ENCODE assay signal across 17 cellular contexts in the genomic region with DNA sequence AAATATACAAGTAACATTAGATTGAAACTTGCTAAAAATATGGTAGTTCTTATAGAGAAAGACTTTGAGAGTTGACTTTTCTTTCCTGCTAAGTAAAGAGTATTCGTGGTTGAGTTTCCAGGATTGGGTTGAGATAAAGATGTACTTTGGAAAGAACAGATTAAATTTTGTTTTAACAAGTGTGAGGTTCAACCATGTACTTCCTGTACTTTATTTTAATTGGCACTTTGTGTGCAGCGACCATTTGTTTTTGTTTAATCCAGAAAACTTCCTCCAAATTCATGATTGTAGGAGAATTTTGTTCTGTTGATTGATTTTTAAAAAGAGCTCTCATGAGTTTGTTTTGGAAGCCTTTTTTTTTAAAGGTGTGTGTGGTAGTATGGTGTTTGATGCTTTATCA. TPM values are rescaled to one million over a fixed set of nuclear protein-coding genes. Genes with fewer than 3 reads are reported as not detected.
A peak's percentile ranks its signal among the peaks of the same experiment; 100 is the strongest.
DNase-seq lines count a peak whose midpoint lies in the region; ATAC-seq, FAIRE-seq and TF ChIP-seq lines count a peak whose summit lies in the region.
"Had no signal": no experiment of that assay in that cellular context is flagged by ENCODE, and none has a peak within 500 bp of the region (broad histone marks: within the 10 kb centered on the region; RNA-seq: fewer than 3 reads in every experiment).

No MANE protein-coding gene starts in this region.

- no peaks in the 10 kb centered on the region for H3K9me3 ChIP-seq in heart right ventricle
- no peaks in the 10 kb centered on the region for H3K9me3 ChIP-seq in right atrium auricular region
- no peaks in the 10 kb centered on the region for H3K9me3 ChIP-seq in astrocyte (ENCODE audit: insufficient read depth, low read depth, low read length)
- H3K9me3 ChIP-seq: SJSA1 had no signal

- peaks cover 2% of the 10 kb centered on the region for H3K4me1 Mint-ChIP-seq in astrocyte (ENCODE audit: low read depth, unreplicated experiment)

- H3K27me3 Mint-ChIP-seq in astrocyte (ENCODE audit: low read depth, unreplicated experiment): no peaks in the 10 kb centered on the region

- TF ChIP-seq CTCF in heart right ventricle (IDR thresholded peaks at IDR 0.05): no peak
- no peak for TF ChIP-seq CTCF in right atrium auricular region (IDR thresholded peaks at IDR 0.05)
- no peak for TF ChIP-seq CTCF in astrocyte (IDR thresholded peaks at IDR 0.05; ENCODE audit: insufficient read depth, low read depth, low read length)
- no peak for TF ChIP-seq CTCF in fibroblast of the aortic adventitia (IDR thresholded peaks at IDR 0.05; ENCODE audit: insufficient read depth, low read length)

- no peak overlapping the region for H3K27ac Mint-ChIP-seq in astrocyte (ENCODE audit: unreplicated experiment)

- 28 to 49% methylated on average over 2 of the region's 2 CpGs for WGBS in heart right ventricle, 2 donors

- intact Hi-C loops in heart right ventricle (cut with DNase I): no loop called here

- peaks cover 14% of the 10 kb centered on the region for H3K79me2 ChIP-seq in astrocyte (ENCODE audit: insufficient read depth, low read length)

- H3K4me2 ChIP-seq in astrocyte (ENCODE audit: low read length): no peak overlapping the region
- H3K4me2 ChIP-seq: BLaER1 treated with 17β-estradiol and CSF1 and Interleukin-3, amounts not matched to agents 10 nM and 100 nM had no signal

- H3K36me3 ChIP-seq in heart right ventricle (peaks cover 0 to 28% (median 0%) of the 10 kb centered on the region in 9 donors), right atrium auricular region (no peaks in the 10 kb centered on the region), astrocyte (ENCODE audit: insufficient read depth, low read length) (peaks cover 1% of the 10 kb centered on the region)

- no peak overlapping the region for H3K4me3 Mint-ChIP-seq in astrocyte (ENCODE audit: unreplicated experiment)

- H3K4me3 ChIP-seq in heart right ventricle (no peak overlapping the region), right atrium auricular region (no peak overlapping the region), astrocyte (ENCODE audit: insufficient read depth, low read depth, low read length) (no peak overlapping the region), fibroblast of the aortic adventitia (ENCODE audit: low read depth, low read length) (no peak overlapping the region)
- H3K4me3 ChIP-seq: BLaER1 treated with 17β-estradiol and CSF1 and Interleukin-3, amounts not matched to agents 10 nM and 100 nM; SJSA1 had no signal

- H3K9me3 Mint-ChIP-seq in astrocyte (ENCODE audit: unreplicated experiment): no peaks in the 10 kb centered on the region

- ATAC-seq in heart right ventricle (peak in 5 of 8 donors; percentile 28 to 69 (median 48)), GM18502 (IDR thresholded peaks at IDR 0.05; ENCODE audit: poor library complexity, unreplicated experiment) (no peak), HG03354 (IDR thresholded peaks at IDR 0.05; ENCODE audit: poor library complexity, severe bottlenecking, unreplicated experiment) (no peak)

- DNase-seq in heart right ventricle: no peak
- DNase-seq in right atrium auricular region (ENCODE audit: low spot score): no peak
- DNase-seq in astrocyte (ENCODE audit: low read depth): peak; percentile 7
- DNase-seq in fibroblast of the aortic adventitia (ENCODE audit: low read depth): peak; percentile 7
- no peak for DNase-seq in SHP77 (lab: John Stamatoyannopoulos, UW)
- DNase-seq in NCI-H2029 treated with DMSO at 0.1 percent for 48 hours (lab: John Stamatoyannopoulos, UW): no peak
- DNase-seq: DMS 273 treated with DMSO at 0.1 percent for 48 hours, H7, NCI-H1436 treated with DMSO at 0.1 percent for 48 hours, NCI-H226, NCI-H526 treated with DMSO at 0.1 percent for 48 hours, RPMI8226 had no signal

- no peak overlapping the region for H3K9ac ChIP-seq in astrocyte (ENCODE audit: low read length)
- H3K9ac ChIP-seq: BLaER1 treated with 17β-estradiol and CSF1 and Interleukin-3, amounts not matched to agents 10 nM and 100 nM had no signal

- H3K4me1 ChIP-seq in heart right ventricle (peaks cover 0 to 24% (median 8%) of the 10 kb centered on the region in 9 donors), right atrium auricular region (peaks cover 0 to 8% of the 10 kb centered on the region in 2 donors), astrocyte (ENCODE audit: insufficient read depth, low read length) (no peaks in the 10 kb centered on the region)
- H3K4me1 ChIP-seq: SJSA1 had no signal

- no peaks in the 10 kb centered on the region for H3K27me3 ChIP-seq in heart right ventricle
- H3K27me3 ChIP-seq in right atrium auricular region: no peaks in the 10 kb centered on the region
- no peaks in the 10 kb centered on the region for H3K27me3 ChIP-seq in astrocyte (ENCODE audit: insufficient read depth, low read length)
- H3K27me3 ChIP-seq: BLaER1 treated with 17β-estradiol and CSF1 and Interleukin-3, amounts not matched to agents 10 nM and 100 nM; SJSA1 had no signal

- no peak overlapping the region for H2AFZ ChIP-seq in astrocyte (ENCODE audit: low read depth, low read length)

- peaks cover 15% of the 10 kb centered on the region for H4K20me1 ChIP-seq in astrocyte (ENCODE audit: insufficient read depth, low read length)

- H3K27ac ChIP-seq in heart right ventricle (peak overlapping the region in 2 of 10 donors; percentile 23 to 35), right atrium auricular region (no peak overlapping the region), astrocyte (ENCODE audit: low read depth, low read length) (no peak overlapping the region)
- H3K27ac ChIP-seq: BLaER1 treated with 17β-estradiol and CSF1 and Interleukin-3, amounts not matched to agents 10 nM and 100 nM; SJSA1 had no signal

- FAIRE-seq in astrocyte (lab: Jason Lieb, UNC): no peak
- FAIRE-seq: HTR-8/SVneo had no signal

- H3K36me3 Mint-ChIP-seq in astrocyte (ENCODE audit: low read depth, unreplicated experiment): peaks cover 2% of the 10 kb centered on the region

RNA-seq across cellular contexts. Expression of gene PAN3, which starts 46.9 kb away (rescaled TPM):
- total RNA-seq in heart right ventricle (10 to 100 TPM in 8 of 10 donors, 1 to 10 TPM in 2; 7.4 to 14.0 (median 10.8) TPM), right atrium auricular region (10 to 100 TPM in 1 of 2 donors, 1 to 10 TPM in 1; 8.7 to 12.0 TPM), astrocyte (24.9 and 28.3 TPM in 2 replicates), fibroblast of the aortic adventitia (ENCODE audit: low replicate concordance) (19.4 and 22.8 TPM in 2 replicates)
- 10 to 100 TPM in 1 of 2 donors, 1 to 10 TPM in 1; 2.8 to 16.2 TPM for polyA plus RNA-seq in heart right ventricle

Comparison
In these comparisons a context has a peak if more than half of its experiments do, and no peak if none do; other contexts are left out.
1. ATAC-seq: peak in heart right ventricle (5 of 8); none in GM18502 (single experiment) and HG03354 (single experiment).
2. DNase-seq: peak in astrocyte (single experiment) and fibroblast of the aortic adventitia (single experiment); none in heart right ventricle (0 of 2), right atrium auricular region (single experiment), SHP77 (0 of 2) and NCI-H2029 treated with DMSO at 0.1 percent for 48 hours (single experiment).